Comparison of ENCODE assay signal across 9 cellular contexts in genomic region chr4:85725727-85726170, GRCh38.
A peak's percentile ranks its signal among the peaks of the same experiment; 100 is the strongest.
DNase-seq lines count a peak whose midpoint lies in the region; ATAC-seq and TF ChIP-seq lines count a peak whose summit lies in the region.
"Had no signal": no experiment of that assay in that cellular context is flagged by ENCODE, and none has a peak within 500 bp of the region (broad histone marks: within the 10 kb centered on the region; RNA-seq: fewer than 3 reads in every experiment).

No MANE protein-coding gene starts in this region.

- H3K9me2 ChIP-seq in SU-DHL-6 (replicated peaks; ENCODE audit: insufficient read depth, low read length): no peaks in the 10 kb centered on the region

- peaks cover 22% of the 10 kb centered on the region for H3F3A ChIP-seq in SU-DHL-6 (ENCODE audit: insufficient read depth)

- H3K27me3 Mint-ChIP-seq in CD8-positive, alpha-beta memory T cell: no peaks in the 10 kb centered on the region

- H3K4me3 Mint-ChIP-seq in CD8-positive, alpha-beta memory T cell: no peak overlapping the region

- CTCF ChIA-PET in CD8-positive, alpha-beta memory T cell (lab: Charles Lee): no interaction called here

- peaks cover 0 to 5% (median 0%) of the 10 kb centered on the region in 5 donors for H3K9me3 Mint-ChIP-seq in CD8-positive, alpha-beta memory T cell

- intact Hi-C loops in left lung (cut with DNase I): no loop called here

- TF ChIP-seq CTCF in SU-DHL-6 (IDR thresholded peaks at IDR 0.05; ENCODE audit: insufficient read depth, low read length, poor library complexity, severe bottlenecking) (no peak), left lung (IDR thresholded peaks at IDR 0.05) (no peak)

- no peaks in the 10 kb centered on the region for H3K27me3 ChIP-seq in SU-DHL-6 (ENCODE audit: low read length)
- no peaks in the 10 kb centered on the region for H3K27me3 ChIP-seq in left lung
- H3K27me3 ChIP-seq in CD8-positive, alpha-beta memory T cell (ENCODE audit: insufficient read depth, low read length, poor library complexity, severe bottlenecking): no peaks in the 10 kb centered on the region
- H3K27me3 ChIP-seq: tibial artery had no signal

- peak overlapping the region; percentile 51 for H3K9ac ChIP-seq in SU-DHL-6 (ENCODE audit: low read length)

- H2AFZ ChIP-seq in SU-DHL-6 (ENCODE audit: low read depth, low read length, severe bottlenecking): peak overlapping the region; percentile 69

- peak in 1 of 2 donors; percentile 44 for DNase-seq in left lung
- no peak for DNase-seq in NCI-H526 (lab: John Stamatoyannopoulos, UW)
- no peak for DNase-seq in activated CD4-positive, alpha-beta T cell treated with anti-CD3 and anti-CD28 coated beads for 48 hours
- no peak for DNase-seq in CD8-positive, alpha-beta memory T cell
- DNase-seq in NCI-H2107 (lab: John Stamatoyannopoulos, UW): no peak

- no peaks in the 10 kb centered on the region for H3K4me1 Mint-ChIP-seq in CD8-positive, alpha-beta memory T cell

- no peaks in the 10 kb centered on the region for H3K9me3 ChIP-seq in SU-DHL-6 (ENCODE audit: insufficient read depth, low read length)
- H3K9me3 ChIP-seq in left lung: no peaks in the 10 kb centered on the region
- no peaks in the 10 kb centered on the region for H3K9me3 ChIP-seq in CD8-positive, alpha-beta memory T cell (ENCODE audit: low read length)
- H3K9me3 ChIP-seq: tibial artery had no signal

- H3K79me2 ChIP-seq in SU-DHL-6 (ENCODE audit: insufficient read depth, low read length): no peaks in the 10 kb centered on the region

- no peaks in the 10 kb centered on the region for H3K36me3 Mint-ChIP-seq in CD8-positive, alpha-beta memory T cell

- peaks cover 8 to 36% of the 10 kb centered on the region in 2 donors for H3K4me1 ChIP-seq in left lung
- H3K4me1 ChIP-seq in CD8-positive, alpha-beta memory T cell (ENCODE audit: insufficient read depth, low read length): no peaks in the 10 kb centered on the region

- no peak overlapping the region for H3K27ac Mint-ChIP-seq in CD8-positive, alpha-beta memory T cell

- POLR2A ChIA-PET in CD8-positive, alpha-beta memory T cell (lab: Charles Lee): no interaction called here

- H3K36me3 ChIP-seq in SU-DHL-6 (ENCODE audit: low read length) (no peaks in the 10 kb centered on the region), left lung (no peaks in the 10 kb centered on the region)
- H3K36me3 ChIP-seq in CD8-positive, alpha-beta memory T cell (ENCODE audit: insufficient read depth, low read length): no peaks in the 10 kb centered on the region
- H3K36me3 ChIP-seq: tibial artery had no signal

- H4K20me1 ChIP-seq in SU-DHL-6 (ENCODE audit: low read depth, low read length): no peaks in the 10 kb centered on the region

- ATAC-seq in GM19043 (IDR thresholded peaks at IDR 0.05; ENCODE audit: low read depth, unreplicated experiment): peak; percentile 79
- peak; percentile 85 for ATAC-seq in HG03066 (IDR thresholded peaks at IDR 0.05; ENCODE audit: low read depth, unreplicated experiment)
- peak; percentile 83 for ATAC-seq in left lung

- H3K27ac ChIP-seq in SU-DHL-6 (ENCODE audit: low read depth, low read length): peak overlapping the region; percentile 90
- H3K27ac ChIP-seq in left lung: peak overlapping the region; percentile 80 to 86
- no peak overlapping the region for H3K27ac ChIP-seq in CD8-positive, alpha-beta memory T cell (ENCODE audit: low read depth, low read length)

- H3K4me3 ChIP-seq in SU-DHL-6 (ENCODE audit: insufficient read depth, low read length, poor library complexity, severe bottlenecking) (no peak overlapping the region), left lung (no peak overlapping the region)
- H3K4me3 ChIP-seq in CD8-positive, alpha-beta memory T cell (ENCODE audit: low read length): no peak overlapping the region
- H3K4me3 ChIP-seq: tibial artery had no signal

- H3K4me2 ChIP-seq in SU-DHL-6 (ENCODE audit: low read depth, low read length, poor library complexity, severe bottlenecking): peak overlapping the region; percentile 60
